In genomic region chr4:78024085-78024484, GRCh38 we compare ENCODE assay signal across 28 cellular contexts.
"Had no signal": no experiment of that assay in that cellular context is flagged by ENCODE, and none has a peak within 500 bp of the region (broad histone marks: within the 10 kb centered on the region; RNA-seq: fewer than 3 reads in every experiment).

No MANE protein-coding gene starts in this region.

- DNase-seq: kidney; left colon; left lung; lower lobe of right lung; mammary epithelial cell; mesenchymal stem cell; naive thymus-derived CD8-positive, alpha-beta T cell; nucleus accumbens; pancreas; posterior cingulate gyrus; retina; right cardiac atrium; stimulated activated CD4-positive, alpha-beta T cell treated with anti-CD3 and anti-CD28 coated beads, Interleukin-12 subunit alpha, Interleukin-12 subunit beta, amount 100 ng/mL, for 4 hours; stimulated activated CD4-positive, alpha-beta T cell treated with anti-CD3 and anti-CD28 coated beads, Interleukin-15, amount 100 ng/mL, for 24 hours; stimulated activated CD4-positive, alpha-beta T cell treated with anti-CD3 and anti-CD28 coated beads, Interleukin-2, amount 100 ng/mL, for 24 hours; stimulated activated CD4-positive, alpha-beta T cell treated with anti-CD3 and anti-CD28 coated beads, Interleukin-4, amount 100 ng/mL, for 1 hour; stimulated activated CD8-positive, alpha-beta memory T cell treated with anti-CD3 and anti-CD28 coated beads, Interleukin-4, amount 100 ng/mL, for 48 hours; stimulated activated naive CD8-positive, alpha-beta T cell treated with anti-CD3 and anti-CD28 coated beads, Interleukin-15, Interleukin-2, amounts not matched to agents 100 U/mL and 50 U/mL, for 24 hours; stomach; testis; thyroid gland; transverse colon; upper lobe of left lung had no signal

- H3K4me3 ChIP-seq: left lung, lower lobe of right lung, pancreas, prostate gland, skin epidermis, stomach, testis, thyroid gland, transverse colon, upper lobe of left lung, vagina had no signal

- ATAC-seq: left colon; left lung; lower lobe of right lung; naive thymus-derived CD8-positive, alpha-beta T cell; pancreas; right cardiac atrium; sciatic nerve; stimulated activated memory B cell treated with anti-CD40 and anti-IgM and Interleukin-4, amounts not matched to agents 10 μg/mL and 1 μg/mL and 100 μg/mL, for 72 hours; stimulated activated naive CD8-positive, alpha-beta T cell treated with anti-CD3 and anti-CD28 coated beads, Interleukin-15, Interleukin-2, amounts not matched to agents 100 U/mL and 50 U/mL, for 24 hours had no signal

- H3K36me3 ChIP-seq: left lung, lower lobe of right lung, pancreas, prostate gland, stomach, thyroid gland, transverse colon, upper lobe of left lung, vagina had no signal

- H3K4me1 ChIP-seq: left lung, lower lobe of right lung, pancreas, prostate gland, stomach, testis, transverse colon, upper lobe of left lung, vagina had no signal

- H3K27me3 ChIP-seq: pancreas, stomach, testis, thyroid gland, transverse colon, upper lobe of left lung, vagina had no signal

- H3K9me3 ChIP-seq: left lung, lower lobe of right lung, pancreas, prostate gland, stomach, testis, thyroid gland, transverse colon, upper lobe of left lung, vagina had no signal
